Comparison of ENCODE assay signal across 8 cellular contexts in genomic region chr3:112990672-112991602, GRCh38. TPM values are rescaled to one million over a fixed set of nuclear protein-coding genes. Genes with fewer than 3 reads are reported as not detected.
DNase-seq lines count a peak whose midpoint lies in the region; ATAC-seq and TF ChIP-seq lines count a peak whose summit lies in the region.

Gene GTPBP8 (plus strand): TSS chr3:112990984. CDS start chr3:112991000, 16 bp downstream.

- peak; percentile 75 to 93 for TF ChIP-seq POLR2A in heart left ventricle (IDR thresholded peaks at IDR 0.05)

- H3K4me1 Mint-ChIP-seq in type B pancreatic cell (ENCODE audit: unreplicated experiment) = peaks cover 23% of the 10 kb centered on the region

- ATAC-seq in HG02798 (IDR thresholded peaks at IDR 0.05; ENCODE audit: poor library complexity, unreplicated experiment) = peak; percentile 95
- peak; percentile 96 to 99 (median 99) for ATAC-seq in heart left ventricle

- H3K4me3 Mint-ChIP-seq in type B pancreatic cell = peak within 1 kb of the TSS; percentile 93

- peaks cover 0 to 24% (median 17%) of the 10 kb centered on the region in 12 donors for H3K4me1 ChIP-seq in heart left ventricle

- 0 out of 2 replicates have a peak, but pooled peaks have one; percentile 5 for TF ChIP-seq CTCF in GM12875 (IDR thresholded peaks at IDR 0.05; ENCODE audit: borderline replicate concordance, insufficient read depth, low read depth, low read length)
- TF ChIP-seq CTCF in heart left ventricle (IDR thresholded peaks at IDR 0.05) = peak in 5 of 12 donors; percentile 5 to 21 (median 7)
- no peak for TF ChIP-seq CTCF in type B pancreatic cell (conservative IDR thresholded peaks at IDR 0.05)

- intact Hi-C loops in heart left ventricle (cut with DNase I) = loop anchor here in 2 of 10 donors (1.0 to 10.0 kb wide), 2 partner anchors 28 to 426 kb away; partner anchors contain the start of genes ATG3 (in 1 of the 2) and SLC35A5 (in 1 of the 2)

- H3K27ac ChIP-seq in adipose tissue (ENCODE audit: low read depth, low read length) (peak within 1 kb of the TSS; percentile 71), heart left ventricle (peak within 1 kb of the TSS; percentile 73 to 98 (median 95))

- H3K27me3 Mint-ChIP-seq in type B pancreatic cell = peaks cover 9% of the 10 kb centered on the region

- no peaks in the 10 kb centered on the region for H3K9me3 ChIP-seq in heart left ventricle

- H3K9me3 Mint-ChIP-seq in type B pancreatic cell = no peaks in the 10 kb centered on the region

- H3K4me3 ChIP-seq in GM12875 (ENCODE audit: low read depth, low read length) = peak within 1 kb of the TSS; percentile 73
- H3K4me3 ChIP-seq in heart left ventricle = peak within 1 kb of the TSS; percentile 47 to 94 (median 84)

- peaks cover 0 to 17% (median 0%) of the 10 kb centered on the region in 9 donors for H3K36me3 ChIP-seq in heart left ventricle

- 1% methylated on average over 70 of the region's 70 CpGs for WGBS in adipose tissue, 3 donors
- WGBS in heart left ventricle, 4 donors = 1 to 4% (median 2%) methylated on average over 20 to 70 of the region's 70 CpGs

- peak within 1 kb of the TSS; percentile 97 for H3K27ac Mint-ChIP-seq in type B pancreatic cell

- H3K27me3 ChIP-seq in heart left ventricle = no peaks in the 10 kb centered on the region

- H3K36me3 Mint-ChIP-seq in type B pancreatic cell = peaks cover 6% of the 10 kb centered on the region

- DNase-seq in NCI-H1436 (lab: John Stamatoyannopoulos, UW) (peak; percentile 92), T follicular helper cell (ENCODE audit: low read depth) (peak; percentile 71), heart left ventricle (peak; percentile 91 to 96 (median 95)), pons (ENCODE audit: low spot score) (peak; percentile 90), type B pancreatic cell (ENCODE audit: extremely low spot score, unreplicated experiment) (peak; percentile 90)

RNA-seq across cellular contexts. Expression of gene GTPBP8, which starts in this region (rescaled TPM):
- polyA plus RNA-seq in adipose tissue = 10 to 100 TPM in 2 of 3 donors, 1 to 10 TPM in 1; 8.9 to 13.1 (median 12.3) TPM
- total RNA-seq in heart left ventricle = 10 to 100 TPM; 17.3 to 52.2 (median 24.6) TPM
- 10 to 100 TPM in 1 of 2 donors, 1 to 10 TPM in 1; 9.8 to 24.3 TPM for polyA plus RNA-seq in heart left ventricle
- 20.3 and 25.9 TPM in 2 replicates for total RNA-seq in type B pancreatic cell (ENCODE audit: low replicate concordance)

Comparison
In these comparisons a context has a peak if more than half of its experiments do, and no peak if none do; other contexts are left out.
1. Peak in every context shown above with its lines: DNase-seq, ATAC-seq, H3K4me3 ChIP-seq and H3K27ac ChIP-seq.